ENCODE assay signal across 21 cellular contexts in genomic region chr20:50250748-50251382, GRCh38.
DNase-seq lines count a peak whose midpoint lies in the region; ATAC-seq, FAIRE-seq and TF ChIP-seq lines count a peak whose summit lies in the region.
"Had no signal": no experiment of that assay in that cellular context is flagged by ENCODE, and none has a peak within 500 bp of the region (broad histone marks: within the 10 kb centered on the region; RNA-seq: fewer than 3 reads in every experiment).

No MANE protein-coding gene starts in this region.

- H3K27ac ChIP-seq in right atrium auricular region (no peak overlapping the region), K562 (ENCODE audit: extremely low read depth, low read depth, low read length) (no peak overlapping the region), right lobe of liver (no peak overlapping the region), SJCRH30 (no peak overlapping the region)
- H3K27ac ChIP-seq: Peyer's patch had no signal

- H3K9me3 ChIP-seq in right atrium auricular region (no peaks in the 10 kb centered on the region), K562 (replicated peaks; ENCODE audit: control insufficient read depth, insufficient read depth, low read depth, low read length) (no peaks in the 10 kb centered on the region), right lobe of liver (no peaks in the 10 kb centered on the region), SJCRH30 (replicated peaks) (no peaks in the 10 kb centered on the region)
- H3K9me3 ChIP-seq: Peyer's patch, SJSA1 had no signal

- CTCF ChIA-PET in K562 (lab: Yijun Ruan, JAX; ENCODE audit: low intra/inter-chr PET ratio): no interaction called here
- CTCF ChIA-PET in activated CD4-positive, alpha-beta T cell treated with anti-CD3 and anti-CD28 coated beads, Interleukin-2, amount 10 ng/mL, durations not matched to agents 7 days and 5 days (lab: Charles Lee): interaction anchor here (0.6 kb wide), 1 partner anchor 20 kb away, joined by 4 read pairs; no protein-coding TSS in a partner anchor

- H3K9me1 ChIP-seq in K562 (ENCODE audit: control insufficient read depth, insufficient read depth, low read length): no peaks in the 10 kb centered on the region

- TF ChIP-seq POLR2A in K562 (conservative IDR thresholded peaks at IDR 0.05) (no peak), right lobe of liver (IDR thresholded peaks at IDR 0.05) (no peak)

- TF ChIP-seq RAD21 in K562 (CRISPR knock-in tag; conservative IDR thresholded peaks at IDR 0.05 in 1 of 2, IDR thresholded peaks at IDR 0.05 in 1 of 2): no peak

- H2AFZ ChIP-seq in K562 (ENCODE audit: low read depth, low read length): no peak overlapping the region

- H3K27ac Mint-ChIP-seq in activated CD4-positive, alpha-beta T cell treated with anti-CD3 and anti-CD28 coated beads, Interleukin-2, amount 10 ng/mL, durations not matched to agents 7 days and 5 days: no peak overlapping the region
- no peak overlapping the region for H3K27ac Mint-ChIP-seq in activated CD4-positive, alpha-beta T cell treated with anti-CD3 and anti-CD28 coated beads, Interleukin-2, amount 10 ng/mL, durations not matched to agents 24 days and 14 days
- H3K27ac Mint-ChIP-seq: B cell had no signal

- in situ Hi-C loops in K562 (cut with MboI): no loop called here

- H3K4me1 ChIP-seq in right atrium auricular region (no peaks in the 10 kb centered on the region), K562 (replicated peaks in 1 of 2; ENCODE audit: control insufficient read depth in 2 of 2, insufficient read depth in 2 of 2, low read length in 2 of 2) (peaks cover 8 to 20% of the 10 kb centered on the region in 2 experiments), right lobe of liver (peaks cover 0 to 48% (median 21%) of the 10 kb centered on the region in 4 donors), SJCRH30 (no peaks in the 10 kb centered on the region)

- no peaks in the 10 kb centered on the region for H3K36me3 ChIP-seq in right atrium auricular region
- H3K36me3 ChIP-seq in K562 (ENCODE audit: control insufficient read depth, insufficient read depth, low read length): no peaks in the 10 kb centered on the region
- no peaks in the 10 kb centered on the region for H3K36me3 ChIP-seq in right lobe of liver
- H3K36me3 ChIP-seq in SJCRH30: no peaks in the 10 kb centered on the region
- H3K36me3 ChIP-seq: Peyer's patch, SJSA1 had no signal

- no TSS peak for BruUV-seq in K562 (replicated peaks; lab: Mats Ljungman, UMichigan)

- H3K4me2 ChIP-seq in K562 (ENCODE audit: insufficient read depth, low read length): no peak overlapping the region

- DNase-seq in Right ventricle myocardium superior: peak; percentile 37
- DNase-seq in right atrium auricular region (ENCODE audit: low spot score): no peak
- no peak for DNase-seq in K562 (ENCODE audit: extremely low read depth in 1 of 4, low spot score in 3 of 4)
- DNase-seq in right lobe of liver: peak in 2 of 3 donors; percentile 74 to 77
- no peak for DNase-seq in SJCRH30
- no peak for DNase-seq in activated CD4-positive, alpha-beta T cell treated with anti-CD3 and anti-CD28 coated beads, Interleukin-2, amount 10 ng/mL, durations not matched to agents 7 days and 5 days
- no peak for DNase-seq in NCI-H774 (lab: John Stamatoyannopoulos, UW)
- no peak for DNase-seq in activated CD4-positive, alpha-beta T cell treated with anti-CD3 and anti-CD28 coated beads, Interleukin-2, amount 10 ng/mL, durations not matched to agents 24 days and 14 days
- DNase-seq: 8988T, KG1, NCI-H1105, NCI-H146, NCI-H2029, NCI-H2227 treated with DMSO at 0.1 percent for 48 hours, NCI-H510A, Peyer's patch had no signal

- H3K27me3 Mint-ChIP-seq in activated CD4-positive, alpha-beta T cell treated with anti-CD3 and anti-CD28 coated beads, Interleukin-2, amount 10 ng/mL, durations not matched to agents 7 days and 5 days: peaks cover 15% of the 10 kb centered on the region
- H3K27me3 Mint-ChIP-seq in activated CD4-positive, alpha-beta T cell treated with anti-CD3 and anti-CD28 coated beads, Interleukin-2, amount 10 ng/mL, durations not matched to agents 24 days and 14 days: peaks cover 13% of the 10 kb centered on the region

- H4K20me1 ChIP-seq in K562 (replicated peaks; ENCODE audit: control insufficient read depth, insufficient read depth, low read length): no peaks in the 10 kb centered on the region

- H3K4me1 Mint-ChIP-seq in activated CD4-positive, alpha-beta T cell treated with anti-CD3 and anti-CD28 coated beads, Interleukin-2, amount 10 ng/mL, durations not matched to agents 7 days and 5 days: no peaks in the 10 kb centered on the region
- no peaks in the 10 kb centered on the region for H3K4me1 Mint-ChIP-seq in activated CD4-positive, alpha-beta T cell treated with anti-CD3 and anti-CD28 coated beads, Interleukin-2, amount 10 ng/mL, durations not matched to agents 24 days and 14 days
- H3K4me1 Mint-ChIP-seq: B cell had no signal

- no peak overlapping the region; a peak in 1 of 4 replicates for H3K9ac ChIP-seq in K562 (ENCODE audit: insufficient read depth in 1 of 2, low read depth in 2 of 2, low read length in 2 of 2)

- ATAC-seq in Right ventricle myocardium superior (ENCODE audit: poor library complexity): no peak
- no peak for ATAC-seq in K562
- peak; percentile 39 to 63 (median 48) for ATAC-seq in right lobe of liver

- no peak for FAIRE-seq in K562 (lab: Jason Lieb, UNC)
- FAIRE-seq: D721Med, GM19239, H54 had no signal

- no peaks in the 10 kb centered on the region for H3K9me3 Mint-ChIP-seq in activated CD4-positive, alpha-beta T cell treated with anti-CD3 and anti-CD28 coated beads, Interleukin-2, amount 10 ng/mL, durations not matched to agents 7 days and 5 days
- no peaks in the 10 kb centered on the region for H3K9me3 Mint-ChIP-seq in activated CD4-positive, alpha-beta T cell treated with anti-CD3 and anti-CD28 coated beads, Interleukin-2, amount 10 ng/mL, durations not matched to agents 24 days and 14 days

- TF ChIP-seq CTCF in right atrium auricular region (IDR thresholded peaks at IDR 0.05) (no peak), K562 (IDR thresholded peaks at IDR 0.05 in 2 of 3, conservative IDR thresholded peaks at IDR 0.05 in 1 of 3; ENCODE audit: insufficient read depth in 2 of 3, low read depth in 1 of 3, low read length in 3 of 3) (no peak), right lobe of liver (IDR thresholded peaks at IDR 0.05) (no peak)

- H3K4me3 ChIP-seq in right atrium auricular region: no peak overlapping the region
- H3K4me3 ChIP-seq in K562: no peak overlapping the region
- no peak overlapping the region for H3K4me3 ChIP-seq in right lobe of liver
- H3K4me3 ChIP-seq in SJCRH30: no peak overlapping the region
- H3K4me3 ChIP-seq: Peyer's patch, SJSA1 had no signal

- intact Hi-C loops in Right ventricle myocardium superior (cut with DNase I): no loop called here
- intact Hi-C loops in K562 (cut with micrococcal nuclease): no loop called here
- intact Hi-C loops in right lobe of liver (cut with DNase I): no loop called here
- intact Hi-C loops in activated CD4-positive, alpha-beta T cell treated with anti-CD3 and anti-CD28 coated beads, Interleukin-2, amount 10 ng/mL, durations not matched to agents 24 days and 14 days (cut with micrococcal nuclease): no loop called here

- H3K36me3 Mint-ChIP-seq in activated CD4-positive, alpha-beta T cell treated with anti-CD3 and anti-CD28 coated beads, Interleukin-2, amount 10 ng/mL, durations not matched to agents 7 days and 5 days (ENCODE audit: low read depth): no peaks in the 10 kb centered on the region
- H3K36me3 Mint-ChIP-seq in activated CD4-positive, alpha-beta T cell treated with anti-CD3 and anti-CD28 coated beads, Interleukin-2, amount 10 ng/mL, durations not matched to agents 24 days and 14 days (ENCODE audit: low read depth): no peaks in the 10 kb centered on the region

- no peak overlapping the region for H3K4me3 Mint-ChIP-seq in activated CD4-positive, alpha-beta T cell treated with anti-CD3 and anti-CD28 coated beads, Interleukin-2, amount 10 ng/mL, durations not matched to agents 7 days and 5 days
- no peak overlapping the region for H3K4me3 Mint-ChIP-seq in activated CD4-positive, alpha-beta T cell treated with anti-CD3 and anti-CD28 coated beads, Interleukin-2, amount 10 ng/mL, durations not matched to agents 24 days and 14 days
- H3K4me3 Mint-ChIP-seq: B cell had no signal

- 32% methylated on average over 11 of the region's 15 CpGs for WGBS in K562 (ENCODE audit: insufficient coverage, low coverage, missing lambda C conversion rate)
- WGBS in right lobe of liver (ENCODE audit: insufficient coverage, low coverage, low lambda C conversion rate, missing lambda C conversion rate): 58% methylated on average over 3 of the region's 15 CpGs

- no peaks in the 10 kb centered on the region for H3K79me2 ChIP-seq in K562 (ENCODE audit: control insufficient read depth, insufficient read depth, low read length)

- H3K27me3 ChIP-seq in right atrium auricular region (no peaks in the 10 kb centered on the region), K562 (ENCODE audit: control insufficient read depth in 2 of 2, insufficient read depth in 2 of 2, low read length in 2 of 2) (no peaks in the 10 kb centered on the region), right lobe of liver (no peaks in the 10 kb centered on the region), SJCRH30 (peaks cover 7% of the 10 kb centered on the region)
- H3K27me3 ChIP-seq: Peyer's patch, SJSA1 had no signal

- TF ChIP-seq EP300 in K562 (IDR thresholded peaks at IDR 0.05; ENCODE audit: low read length): no peak

- POLR2A ChIA-PET in K562 (lab: Yijun Ruan, JAX): no interaction called here
- POLR2A ChIA-PET in activated CD4-positive, alpha-beta T cell treated with anti-CD3 and anti-CD28 coated beads, Interleukin-2, amount 10 ng/mL, durations not matched to agents 7 days and 5 days (lab: Charles Lee): no interaction called here

TF ChIP-seq in K562, 482 proteins besides CTCF, POLR2A, EP300 and RAD21 (continues in another document):
- 0 out of 2 replicates have a peak, but pooled peaks have one; percentile 25 for TF ChIP-seq ADNP (tag; IDR thresholded peaks at IDR 0.05)
- TF ChIP-seq ZNF280A (IDR thresholded peaks at IDR 0.05; ENCODE audit: low read depth, partially characterized antibody): no peak
- TF ChIP-seq RBM25 (IDR thresholded peaks at IDR 0.05; ENCODE audit: low read depth, low read length, severe bottlenecking): peak; percentile 58
- no peak for TF ChIP-seq ZSCAN32 (CRISPR knock-in tag; IDR thresholded peaks at IDR 0.05)
- peak in 1 of 2 experiments; percentile 47; a peak in 2 of 4 replicates for TF ChIP-seq KDM1A (IDR thresholded peaks at IDR 0.05)
- TF ChIP-seq BCOR (IDR thresholded peaks at IDR 0.05): peak; percentile 59; the same call in 1 of the 2 replicates

Comparison
In these comparisons a context has a peak if more than half of its experiments do, and no peak if none do; other contexts are left out.
1. DNase-seq: peak in Right ventricle myocardium superior (single experiment) and right lobe of liver (2 of 3); none in right atrium auricular region (single experiment), K562 (0 of 4), SJCRH30 (0 of 2), activated CD4-positive, alpha-beta T cell treated with anti-CD3 and anti-CD28 coated beads, Interleukin-2, amount 10 ng/mL, durations not matched to agents 7 days and 5 days (single experiment), NCI-H774 (single experiment) and activated CD4-positive, alpha-beta T cell treated with anti-CD3 and anti-CD28 coated beads, Interleukin-2, amount 10 ng/mL, durations not matched to agents 24 days and 14 days (single experiment).
2. ATAC-seq: peak in right lobe of liver (4 of 4); none in Right ventricle myocardium superior (single experiment) and K562 (single experiment).